Comparison of ENCODE assay signal across 1 cellular context in genomic region chr9:120839146-120839545, GRCh38.
TF ChIP-seq lines count a peak whose summit lies in the region.

No MANE protein-coding gene starts in this region.

TF ChIP-seq in K562, 482 proteins besides CTCF, POLR2A, EP300 and RAD21:
- TF ChIP-seq ZNF174 (CRISPR knock-in tag; IDR thresholded peaks at IDR 0.05) = no peak
- TF ChIP-seq POLR2AphosphoS2 (IDR thresholded peaks at IDR 0.05; ENCODE audit: low read length) = 0 out of 2 replicates have a peak, but pooled peaks have one; percentile 46
